ENCODE assay signal across 8 cellular contexts in genomic region chr16:16073884-16074781, GRCh38.
A peak's percentile ranks its signal among the peaks of the same experiment; 100 is the strongest.
DNase-seq lines count a peak whose midpoint lies in the region; ATAC-seq and TF ChIP-seq lines count a peak whose summit lies in the region.

No MANE protein-coding gene starts in this region.

- TF ChIP-seq CTCF in GM20000 (IDR thresholded peaks at IDR 0.05; ENCODE audit: extremely low read depth, missing control alignments) = no peak

- H3K9me3 ChIP-seq in skeletal muscle tissue (ENCODE audit: control insufficient read depth in 3 of 3, low read length in 3 of 3) = no peaks in the 10 kb centered on the region

- peak overlapping the region; percentile 66 for H3K27ac ChIP-seq in skeletal muscle tissue (ENCODE audit: low read depth, low read length)

- no peak overlapping the region for H3K9ac ChIP-seq in skeletal muscle tissue (ENCODE audit: low read depth in 1 of 3, low read length in 3 of 3)

- DNase-seq in HCEC 1CT = peak; percentile 78
- no peak for DNase-seq in left ventricle myocardium superior
- DNase-seq in GM20000 (ENCODE audit: low spot score) = no peak
- DNase-seq in stimulated activated CD4-positive, alpha-beta T cell treated with anti-CD3 and anti-CD28 coated beads, Interleukin-2, amount 100 ng/mL, for 24 hours = no peak
- no peak for DNase-seq in activated gamma-delta T cell treated with Interleukin-2 at 50 U/mL for 16 hours

- intact Hi-C loops in left ventricle myocardium superior (cut with micrococcal nuclease) = no loop called here

- ATAC-seq in SK-N-SH treated with all-trans-retinoic acid at 6 μM for 48 hours (peak; percentile 97), left ventricle myocardium superior (peak; percentile 51), HG03439 (IDR thresholded peaks at IDR 0.05; ENCODE audit: unreplicated experiment) (no peak)

- peaks cover 52 to 62% (median 59%) of the 10 kb centered on the region in 3 donors for H3K4me1 ChIP-seq in skeletal muscle tissue (ENCODE audit: control insufficient read depth in 3 of 3, insufficient read depth in 3 of 3, low read length in 3 of 3)

- peaks cover 21 to 32% (median 28%) of the 10 kb centered on the region in 3 donors for H3K36me3 ChIP-seq in skeletal muscle tissue (ENCODE audit: control insufficient read depth in 3 of 3, insufficient read depth in 3 of 3, low read length in 3 of 3)

- no peaks in the 10 kb centered on the region for H3K27me3 ChIP-seq in skeletal muscle tissue (ENCODE audit: control insufficient read depth in 3 of 3, insufficient read depth in 3 of 3, low read length in 3 of 3)

- no peak overlapping the region for H3K4me3 ChIP-seq in skeletal muscle tissue (ENCODE audit: low read length in 3 of 3)

TF ChIP-seq in SK-N-SH treated with all-trans-retinoic acid at 6 μM for 48 hours, 23 proteins besides CTCF, POLR2A, EP300 and RAD21:
- TF ChIP-seq TOX (CRISPR knock-in tag; IDR thresholded peaks at IDR 0.05; ENCODE audit: borderline replicate concordance) (no peak), ZNF70 (CRISPR knock-in tag; IDR thresholded peaks at IDR 0.05) (no peak), ZFP30 (CRISPR knock-in tag; IDR thresholded peaks at IDR 0.05) (no peak)
